8 cellular contexts compared by ENCODE assay signal in genomic region chr1:221743416-221744208, GRCh38. TPM values are rescaled to one million over a fixed set of nuclear protein-coding genes. Genes with fewer than 3 reads are reported as not detected.
DNase-seq lines count a peak whose midpoint lies in the region; ATAC-seq and TF ChIP-seq lines count a peak whose summit lies in the region.

No MANE protein-coding gene starts in this region.

- peak overlapping the region; percentile 82 for H3K4me3 Mint-ChIP-seq in CD8-positive, alpha-beta T cell
- peak overlapping the region in 8 of 10 donors; percentile 79 to 86 (median 83) for H3K4me3 Mint-ChIP-seq in naive thymus-derived CD4-positive, alpha-beta T cell

- intact Hi-C loops in CD8-positive, alpha-beta T cell (cut with DNase I, micrococcal nuclease) = loop anchor here (1.0 to 10.0 kb wide), 11 partner anchors 33 to 901 kb away; partner anchors contain the start of gene MIA3 (in 1 of the 2)
- intact Hi-C loops in naive thymus-derived CD4-positive, alpha-beta T cell (cut with micrococcal nuclease) = loop anchor here (1.0 to 10.0 kb wide), 15 partner anchors 11 to 1971 kb away; partner anchors contain the start of genes CAPN2 (in 1 of the 2), DISP1 (in 1 of the 2), EPRS1 (in 1 of the 2) and MIA3 (in 1 of the 2)

- H3K36me3 Mint-ChIP-seq in CD8-positive, alpha-beta T cell = peaks cover 9% of the 10 kb centered on the region
- H3K36me3 Mint-ChIP-seq in naive thymus-derived CD4-positive, alpha-beta T cell = peaks cover 0 to 21% (median 5%) of the 10 kb centered on the region in 5 donors

- peak overlapping the region; percentile 64 for H3K4me3 ChIP-seq in CD8-positive, alpha-beta T cell (ENCODE audit: low read depth, low read length)
- H3K4me3 ChIP-seq in naive thymus-derived CD4-positive, alpha-beta T cell (ENCODE audit: low read length) = peak overlapping the region; percentile 68

- no peak for TF ChIP-seq CTCF in CD8-positive, alpha-beta T cell (IDR thresholded peaks at IDR 0.05)

- DNase-seq in CD8-positive, alpha-beta T cell = no peak
- DNase-seq in NAMALWA (ENCODE audit: low spot score) (peak; percentile 61), occipital lobe (lab: John Stamatoyannopoulos, UW) (no peak)
- DNase-seq in naive thymus-derived CD4-positive, alpha-beta T cell = no peak

- no peaks in the 10 kb centered on the region for H3K9me3 Mint-ChIP-seq in CD8-positive, alpha-beta T cell
- peaks cover 0 to 4% (median 0%) of the 10 kb centered on the region in 11 donors for H3K9me3 Mint-ChIP-seq in naive thymus-derived CD4-positive, alpha-beta T cell

- no peaks in the 10 kb centered on the region for H3K27me3 Mint-ChIP-seq in CD8-positive, alpha-beta T cell (ENCODE audit: low read depth)
- no peaks in the 10 kb centered on the region for H3K27me3 Mint-ChIP-seq in naive thymus-derived CD4-positive, alpha-beta T cell

- peak overlapping the region; percentile 90 for H3K27ac ChIP-seq in CD8-positive, alpha-beta T cell (ENCODE audit: low read depth, low read length)
- peak overlapping the region; percentile 92 for H3K27ac ChIP-seq in cingulate gyrus (ENCODE audit: low read depth, low read length)
- peak overlapping the region; percentile 94 for H3K27ac ChIP-seq in naive thymus-derived CD4-positive, alpha-beta T cell (ENCODE audit: low read depth, low read length)

- peaks cover 14% of the 10 kb centered on the region for H3K4me1 Mint-ChIP-seq in CD8-positive, alpha-beta T cell (ENCODE audit: low read depth)
- H3K4me1 Mint-ChIP-seq in naive thymus-derived CD4-positive, alpha-beta T cell = peaks cover 0 to 22% (median 8%) of the 10 kb centered on the region in 7 donors

- H3K36me3 ChIP-seq in CD8-positive, alpha-beta T cell (ENCODE audit: insufficient read depth, low read length) = no peaks in the 10 kb centered on the region
- H3K36me3 ChIP-seq in naive thymus-derived CD4-positive, alpha-beta T cell (ENCODE audit: control insufficient read depth in 2 of 3, insufficient read depth in 3 of 3, low read length in 3 of 3) = peaks cover 0 to under 1% (median 0%) of the 10 kb centered on the region in 3 experiments

- no peak for ATAC-seq in CD8-positive, alpha-beta T cell
- ATAC-seq in naive thymus-derived CD4-positive, alpha-beta T cell = no peak
- ATAC-seq in HG02884 (IDR thresholded peaks at IDR 0.05; ENCODE audit: unreplicated experiment) (no peak), HG02870 (IDR thresholded peaks at IDR 0.05; ENCODE audit: unreplicated experiment) (no peak)

- TF ChIP-seq POLR2A in GM19099 (IDR thresholded peaks at IDR 0.05; ENCODE audit: extremely low read depth, insufficient read length, low read depth) = peak; percentile 57

- peaks cover 17% of the 10 kb centered on the region for H3K4me1 ChIP-seq in CD8-positive, alpha-beta T cell (ENCODE audit: insufficient read depth, low read length)
- H3K4me1 ChIP-seq in naive thymus-derived CD4-positive, alpha-beta T cell (ENCODE audit: control insufficient read depth in 2 of 2, insufficient read depth in 2 of 2, low read length in 2 of 2) = peaks cover 9 to 17% of the 10 kb centered on the region in 2 donors

- POLR2A ChIA-PET in CD8-positive, alpha-beta T cell (lab: Charles Lee) = interaction anchor here (0.7 to 4.5 kb wide), 7 partner anchors 14 to 969 kb away, joined by 3 to 39 read pairs (median 4); partner anchors contain the start of genes AIDA and BROX
- POLR2A ChIA-PET in naive thymus-derived CD4-positive, alpha-beta T cell (lab: Charles Lee) = interaction anchor here (0.6 to 5.4 kb wide), 5 partner anchors 21 to 113 kb away, joined by 3 to 82 read pairs (median 5); no protein-coding TSS in a partner anchor

- H3K27ac Mint-ChIP-seq in CD8-positive, alpha-beta T cell = peak overlapping the region; percentile 87
- peak overlapping the region in 8 of 9 donors; percentile 60 to 91 (median 83) for H3K27ac Mint-ChIP-seq in naive thymus-derived CD4-positive, alpha-beta T cell

- CTCF ChIA-PET in CD8-positive, alpha-beta T cell (lab: Charles Lee) = interaction anchor here (0.7 to 1.6 kb wide), 4 partner anchors 13 to 43 kb away, joined by 3 to 4 read pairs (median 3); no protein-coding TSS in a partner anchor
- CTCF ChIA-PET in naive thymus-derived CD4-positive, alpha-beta T cell (lab: Charles Lee) = interaction anchor here (0.6 kb wide), 1 partner anchor 31 kb away, joined by 3 read pairs; no protein-coding TSS in a partner anchor

- H3K9me3 ChIP-seq in CD8-positive, alpha-beta T cell (ENCODE audit: low read length) = no peaks in the 10 kb centered on the region
- H3K9me3 ChIP-seq in naive thymus-derived CD4-positive, alpha-beta T cell (ENCODE audit: control insufficient read depth in 2 of 3, low read length in 3 of 3) = no peaks in the 10 kb centered on the region

- no peaks in the 10 kb centered on the region for H3K27me3 ChIP-seq in CD8-positive, alpha-beta T cell (ENCODE audit: insufficient read depth, low read length)
- no peaks in the 10 kb centered on the region for H3K27me3 ChIP-seq in naive thymus-derived CD4-positive, alpha-beta T cell (ENCODE audit: control insufficient read depth in 2 of 2, insufficient read depth in 2 of 2, low read length in 2 of 2)

RNA-seq across cellular contexts. Expression of gene DUSP10, which starts 1.7 kb away (rescaled TPM):
- 10 to 100 TPM; 63.0 to 64.3 TPM for total RNA-seq in CD8-positive, alpha-beta T cell
- total RNA-seq in naive thymus-derived CD4-positive, alpha-beta T cell = 10 to 100 TPM in 3 of 5 experiments, 1 to 10 TPM in 2; 2.5 to 60.6 (median 19.0) TPM
- polyA plus RNA-seq in naive thymus-derived CD4-positive, alpha-beta T cell = 1 to 10 TPM; 3.5 to 3.7 TPM
- 5.3 TPM for total RNA-seq in occipital lobe
